In the genomic region with DNA sequence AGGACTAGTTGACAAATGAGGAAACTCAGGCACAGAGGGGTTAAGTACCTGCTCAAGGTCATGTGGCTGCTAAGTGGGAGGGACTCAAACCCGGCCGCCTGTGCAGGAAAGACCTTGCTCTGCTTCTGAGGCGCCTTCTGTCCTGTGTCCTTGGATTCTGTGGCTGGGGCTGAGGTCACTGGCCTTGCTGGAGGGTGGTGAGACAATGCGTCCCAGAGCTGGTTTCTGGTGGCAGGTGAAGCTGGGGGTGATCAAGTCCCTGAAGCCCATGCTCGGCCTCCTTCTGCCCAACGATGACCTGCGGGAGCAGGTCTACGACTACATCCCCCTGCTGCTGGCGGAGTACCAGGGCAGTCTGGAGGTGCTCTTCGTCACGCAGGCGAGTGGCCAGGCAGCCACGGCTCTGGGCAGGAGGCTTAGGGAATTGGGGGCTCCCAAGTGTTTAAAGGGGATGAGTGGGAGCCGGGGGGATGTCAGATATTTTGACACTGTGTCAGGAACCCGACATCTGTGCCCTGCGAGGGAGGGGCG, we compare ENCODE assay signal across 25 cellular contexts. TPM values are rescaled to one million over a fixed set of nuclear protein-coding genes. Genes with fewer than 3 reads are reported as not detected.
"Had no signal": no experiment of that assay in that cellular context is flagged by ENCODE, and none has a peak within 500 bp of the region (broad histone marks: within the 10 kb centered on the region; RNA-seq: fewer than 3 reads in every experiment).

No MANE protein-coding gene starts in this region.

- DNase-seq: activated CD4-positive, alpha-beta T cell treated with anti-CD3 and anti-CD28 coated beads for 48 hours; activated CD8-positive, alpha-beta memory T cell treated with anti-CD3 and anti-CD28 coated beads, Interleukin-2, amount 50 U/mL, for 4 hours; activated CD8-positive, alpha-beta T cell treated with anti-CD3 and anti-CD28 coated beads for 36 hours; activated naive CD4-positive, alpha-beta T cell treated with Interleukin-2 at 50 U/mL for 16 hours; anterior cingulate cortex; brain microvascular endothelial cell; effector memory CD8-positive, alpha-beta T cell; foreskin melanocyte; naive B cell; right cardiac atrium; stimulated activated CD4-positive, alpha-beta T cell treated with anti-CD3 and anti-CD28 coated beads, Interleukin-4, amount 100 ng/mL, for 4 hours; stimulated activated CD8-positive, alpha-beta memory T cell treated with anti-CD3 and anti-CD28 coated beads, Interleukin-4, amount 100 ng/mL, for 48 hours; stimulated activated naive CD8-positive, alpha-beta T cell treated with anti-CD3 and anti-CD28 coated beads, Interleukin-15, Interleukin-2, amounts not matched to agents 100 U/mL and 50 U/mL, for 24 hours; T-helper 17 cell; WERI-Rb-1 had no signal

- H3K27ac Mint-ChIP-seq: activated CD8-positive, alpha-beta T cell treated with anti-CD3 and anti-CD28 coated beads for 36 hours; activated T-helper 1 cell treated with anti-CD3 and anti-CD28 coated beads, Interleukin-12 subunit alpha, Interleukin-12 subunit beta, Interleukin-2, Interleukin-4 antibody, amounts not matched to agents 30 ng/mL and 10 ng/mL and 1 ng/mL, durations not matched to agents 14 hours and 24 hours and 36 hours; dendritic cell treated with granulocyte-macrophage colony-stimulating factor and Interleukin-4, amounts not matched to agents 40 ng/mL and 50 ng/mL, for 4 days; effector memory CD8-positive, alpha-beta T cell; progenitor cell of endocrine pancreas; T-helper 17 cell had no signal

- H3K27me3 ChIP-seq: brain microvascular endothelial cell had no signal

- H3K27ac ChIP-seq: brain microvascular endothelial cell, epithelial cell of prostate, WERI-Rb-1 had no signal

- H3K9me3 Mint-ChIP-seq: activated CD8-positive, alpha-beta T cell treated with anti-CD3 and anti-CD28 coated beads for 36 hours; activated T-helper 1 cell treated with anti-CD3 and anti-CD28 coated beads, Interleukin-12 subunit alpha, Interleukin-12 subunit beta, Interleukin-2, Interleukin-4 antibody, amounts not matched to agents 30 ng/mL and 10 ng/mL and 1 ng/mL, durations not matched to agents 14 hours and 24 hours and 36 hours; central memory CD8-positive, alpha-beta T cell; dendritic cell treated with granulocyte-macrophage colony-stimulating factor and Interleukin-4, amounts not matched to agents 40 ng/mL and 50 ng/mL, for 4 days; effector memory CD8-positive, alpha-beta T cell had no signal

- H3K4me1 Mint-ChIP-seq: central memory CD8-positive, alpha-beta T cell had no signal

- H3K4me3 Mint-ChIP-seq: activated CD8-positive, alpha-beta T cell treated with anti-CD3 and anti-CD28 coated beads for 36 hours; activated T-helper 1 cell treated with anti-CD3 and anti-CD28 coated beads, Interleukin-12 subunit alpha, Interleukin-12 subunit beta, Interleukin-2, Interleukin-4 antibody, amounts not matched to agents 30 ng/mL and 10 ng/mL and 1 ng/mL, durations not matched to agents 14 hours and 24 hours and 36 hours; central memory CD8-positive, alpha-beta T cell; dendritic cell treated with granulocyte-macrophage colony-stimulating factor and Interleukin-4, amounts not matched to agents 40 ng/mL and 50 ng/mL, for 4 days; effector memory CD8-positive, alpha-beta T cell; naive B cell; T-helper 17 cell had no signal

- H3K27me3 Mint-ChIP-seq: activated CD8-positive, alpha-beta T cell treated with anti-CD3 and anti-CD28 coated beads for 36 hours; dendritic cell treated with granulocyte-macrophage colony-stimulating factor and Interleukin-4, amounts not matched to agents 40 ng/mL and 50 ng/mL, for 4 days had no signal

- H3K36me3 ChIP-seq: brain microvascular endothelial cell, WERI-Rb-1 had no signal

- ATAC-seq: activated CD8-positive, alpha-beta T cell treated with anti-CD3 and anti-CD28 coated beads for 36 hours; effector memory CD8-positive, alpha-beta T cell; right cardiac atrium; stimulated activated naive CD8-positive, alpha-beta T cell treated with anti-CD3 and anti-CD28 coated beads, Interleukin-15, Interleukin-2, amounts not matched to agents 100 U/mL and 50 U/mL, for 24 hours; T-helper 17 cell had no signal

- FAIRE-seq: small intestine had no signal

RNA-seq across cellular contexts. Expression of a gene that starts 16.1 kb away (rescaled TPM):
- total RNA-seq: activated CD8-positive, alpha-beta T cell treated with anti-CD3 and anti-CD28 coated beads for 36 hours; activated T-helper 1 cell treated with anti-CD3 and anti-CD28 coated beads, Interleukin-12 subunit alpha, Interleukin-12 subunit beta, Interleukin-2, Interleukin-4 antibody, amounts not matched to agents 30 ng/mL and 10 ng/mL and 1 ng/mL, durations not matched to agents 14 hours and 24 hours and 36 hours; fibroblast of lung; lung microvascular endothelial cell; mononuclear cell; progenitor cell of endocrine pancreas; right cardiac atrium; T-helper 17 cell; temporal lobe had no signal
- polyA plus RNA-seq: fibroblast of lung, right cardiac atrium had no signal

RNA-seq across cellular contexts. Expression of a gene that starts 34.1 kb away (rescaled TPM):
- total RNA-seq: activated CD8-positive, alpha-beta T cell treated with anti-CD3 and anti-CD28 coated beads for 36 hours; activated T-helper 1 cell treated with anti-CD3 and anti-CD28 coated beads, Interleukin-12 subunit alpha, Interleukin-12 subunit beta, Interleukin-2, Interleukin-4 antibody, amounts not matched to agents 30 ng/mL and 10 ng/mL and 1 ng/mL, durations not matched to agents 14 hours and 24 hours and 36 hours; fibroblast of lung; lung microvascular endothelial cell; mononuclear cell; progenitor cell of endocrine pancreas; right cardiac atrium; T-helper 17 cell; temporal lobe had no signal
- polyA plus RNA-seq: fibroblast of lung, right cardiac atrium had no signal
